In the genomic region with DNA sequence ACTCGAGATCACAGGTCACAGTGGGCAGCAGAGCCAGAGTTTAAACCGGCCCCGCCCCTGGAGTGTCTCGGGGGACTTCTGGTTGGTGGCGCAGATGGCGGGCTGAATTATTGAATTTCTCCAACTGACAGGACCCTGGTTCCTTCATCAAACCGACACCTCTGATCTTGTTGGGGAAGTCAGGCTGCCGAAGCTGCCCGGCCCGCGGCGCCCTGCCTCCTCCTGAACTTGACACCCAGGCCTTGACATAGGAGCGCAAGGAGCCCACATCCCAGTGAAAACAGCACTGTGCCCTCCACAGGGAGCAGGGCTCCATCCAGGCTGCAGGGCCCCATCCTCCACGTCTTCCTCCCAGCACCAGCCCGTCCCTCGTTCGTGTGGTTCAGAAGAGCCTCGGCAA, we compare ENCODE assay signal across 6 cellular contexts.
"Had no signal": no experiment of that assay in that cellular context is flagged by ENCODE, and none has a peak within 500 bp of the region (broad histone marks: within the 10 kb centered on the region; RNA-seq: fewer than 3 reads in every experiment).

No MANE protein-coding gene starts in this region.

- H3K36me3 ChIP-seq: HAP-1 had no signal

- H3K27ac Mint-ChIP-seq: GM23338, HFFc6 had no signal

- H3K4me3 Mint-ChIP-seq: GM23338, HFFc6 had no signal

- DNase-seq: HFFc6, IMR-90 had no signal

- H3K4me3 ChIP-seq: GM23338, HAP-1, K562 had no signal

- ATAC-seq: GM23338, HCT116, K562 had no signal

- H3K9me3 Mint-ChIP-seq: GM23338 had no signal
